Comparison of ENCODE assay signal across 30 cellular contexts in genomic region chr11:120781486-120782120, GRCh38.
"Had no signal": no experiment of that assay in that cellular context is flagged by ENCODE, and none has a peak within 500 bp of the region (broad histone marks: within the 10 kb centered on the region; RNA-seq: fewer than 3 reads in every experiment).

No MANE protein-coding gene starts in this region.

- H3K4me3 Mint-ChIP-seq: activated CD4-positive, alpha-beta T cell treated with anti-CD3 and anti-CD28 coated beads, Interleukin-2, amount 10 ng/mL, durations not matched to agents 24 days and 14 days; activated CD8-positive, alpha-beta T cell treated with anti-CD3 and anti-CD28 coated beads for 36 hours; activated naive CD8-positive, alpha-beta T cell treated with anti-CD3 and anti-CD28 coated beads for 36 hours; activated T-cell treated with anti-CD3 and anti-CD28 coated beads, Interleukin-2, amount 50 U/mL, for 72 hours; activated T-helper 17 cell treated with anti-CD3 and anti-CD28 coated beads, Interleukin-2, amount 50 U/mL, for 72 hours; T-helper 1 cell treated with Interleukin-12 subunit alpha and Interleukin-12 subunit beta and Interleukin-4 antibody, amounts not matched to agents 30 μg/mL and 1 μg/mL, for 36 hours; T-helper 2 cell treated with Interferon-gamma antibody and Interleukin-4, amounts not matched to agents 5 μg/mL and 100 μg/mL, for 36 hours had no signal

- H3K36me3 ChIP-seq: brain microvascular endothelial cell, SJCRH30 had no signal

- H3K27ac ChIP-seq: brain microvascular endothelial cell, SJCRH30, SK-N-MC had no signal

- ATAC-seq: activated CD8-positive, alpha-beta T cell treated with anti-CD3 and anti-CD28 coated beads for 36 hours; activated T-cell treated with anti-CD3 and anti-CD28 coated beads, Interleukin-2, amount 50 U/mL, for 72 hours; activated T-helper 17 cell treated with anti-CD3 and anti-CD28 coated beads, Interleukin-2, amount 50 U/mL, for 72 hours; Panc1 had no signal

- H3K27ac Mint-ChIP-seq: activated CD4-positive, alpha-beta T cell treated with anti-CD3 and anti-CD28 coated beads, Interleukin-2, amount 10 ng/mL, durations not matched to agents 24 days and 14 days; activated CD8-positive, alpha-beta T cell treated with anti-CD3 and anti-CD28 coated beads for 36 hours; activated naive CD8-positive, alpha-beta T cell treated with anti-CD3 and anti-CD28 coated beads for 36 hours; activated T-cell treated with anti-CD3 and anti-CD28 coated beads, Interleukin-2, amount 50 U/mL, for 72 hours; activated T-helper 17 cell treated with anti-CD3 and anti-CD28 coated beads, Interleukin-2, amount 50 U/mL, for 72 hours; T-helper 1 cell treated with Interleukin-12 subunit alpha and Interleukin-12 subunit beta and Interleukin-4 antibody, amounts not matched to agents 30 μg/mL and 1 μg/mL, for 36 hours; T-helper 2 cell treated with Interferon-gamma antibody and Interleukin-4, amounts not matched to agents 5 μg/mL and 100 μg/mL, for 36 hours had no signal

- H3K4me3 ChIP-seq: SJCRH30, SK-N-MC had no signal

- H3K9me3 Mint-ChIP-seq: activated CD4-positive, alpha-beta T cell treated with anti-CD3 and anti-CD28 coated beads, Interleukin-2, amount 10 ng/mL, durations not matched to agents 24 days and 14 days; activated CD8-positive, alpha-beta T cell treated with anti-CD3 and anti-CD28 coated beads for 36 hours; activated naive CD8-positive, alpha-beta T cell treated with anti-CD3 and anti-CD28 coated beads for 36 hours; activated T-cell treated with anti-CD3 and anti-CD28 coated beads, Interleukin-2, amount 50 U/mL, for 72 hours; activated T-helper 17 cell treated with anti-CD3 and anti-CD28 coated beads, Interleukin-2, amount 50 U/mL, for 72 hours; T-helper 1 cell treated with Interleukin-12 subunit alpha and Interleukin-12 subunit beta and Interleukin-4 antibody, amounts not matched to agents 30 μg/mL and 1 μg/mL, for 36 hours; T-helper 2 cell treated with Interferon-gamma antibody and Interleukin-4, amounts not matched to agents 5 μg/mL and 100 μg/mL, for 36 hours had no signal

- H3K27me3 Mint-ChIP-seq: activated CD4-positive, alpha-beta T cell treated with anti-CD3 and anti-CD28 coated beads, Interleukin-2, amount 10 ng/mL, durations not matched to agents 24 days and 14 days; activated naive CD8-positive, alpha-beta T cell treated with anti-CD3 and anti-CD28 coated beads for 36 hours had no signal

- H3K27me3 ChIP-seq: brain microvascular endothelial cell, SJCRH30 had no signal

- H3K9me3 ChIP-seq: SJCRH30 had no signal

- H3K4me1 ChIP-seq: SJCRH30 had no signal

- H3K4me1 Mint-ChIP-seq: activated CD4-positive, alpha-beta T cell treated with anti-CD3 and anti-CD28 coated beads, Interleukin-2, amount 10 ng/mL, durations not matched to agents 24 days and 14 days; activated naive CD8-positive, alpha-beta T cell treated with anti-CD3 and anti-CD28 coated beads for 36 hours; activated T-helper 17 cell treated with anti-CD3 and anti-CD28 coated beads, Interleukin-2, amount 50 U/mL, for 72 hours had no signal

- DNase-seq: activated CD4-positive, alpha-beta T cell treated with anti-CD3 and anti-CD28 coated beads, Interleukin-2, amount 10 ng/mL, durations not matched to agents 24 days and 14 days; activated CD4-positive, alpha-beta T cell treated with anti-CD3 and anti-CD28 coated beads, Interleukin-2, amount 50 U/mL, for 4 hours; activated CD8-positive, alpha-beta T cell treated with anti-CD3 and anti-CD28 coated beads for 36 hours; activated effector memory CD4-positive, alpha-beta T cell treated with anti-CD3 and anti-CD28 coated beads, Interleukin-2, amount 50 U/mL, for 16 hours; activated naive CD4-positive, alpha-beta T cell; activated naive CD4-positive, alpha-beta T cell treated with anti-CD3 and anti-CD28 coated beads, Interleukin-2, amount 50 U/mL, for 16 hours; activated naive CD8-positive, alpha-beta T cell treated with anti-CD3 and anti-CD28 coated beads for 36 hours; activated T-cell treated with anti-CD3 and anti-CD28 coated beads, Interleukin-2, amount 50 U/mL, for 1 hour; activated T-cell treated with anti-CD3 and anti-CD28 coated beads, Interleukin-2, amount 50 U/mL, for 72 hours; amniotic stem cell; aorta; brain microvascular endothelial cell; Karpas-422; KBM-7; NCI-H1105; NCI-H1417 treated with DMSO at 0.1 percent for 48 hours; NCI-H1694; NCI-H1930; NCI-H2081 treated with DMSO at 0.1 percent for 48 hours; NCI-H226; NCI-H446 treated with DMSO at 0.1 percent for 48 hours; NCI-H524; NCI-H69; SHP77; SJCRH30 had no signal

- H3K36me3 Mint-ChIP-seq: activated naive CD8-positive, alpha-beta T cell treated with anti-CD3 and anti-CD28 coated beads for 36 hours had no signal
